In genomic region chr5:57724836-57725235, GRCh38 we compare ENCODE assay signal across 1 cellular context.
TF ChIP-seq lines count a peak whose summit lies in the region.

No MANE protein-coding gene starts in this region.

TF ChIP-seq in IMR-90, 13 proteins besides CTCF, POLR2A, EP300 and RAD21:
- no peak for TF ChIP-seq SMC3 (IDR thresholded peaks at IDR 0.05; ENCODE audit: low read depth, low read length)
- no peak for TF ChIP-seq FOS (IDR thresholded peaks at IDR 0.05; ENCODE audit: low read depth, low read length)
- TF ChIP-seq MXI1 (IDR thresholded peaks at IDR 0.05; ENCODE audit: borderline replicate concordance, low read depth, low read length), result no peak
- TF ChIP-seq, protein P1, sequence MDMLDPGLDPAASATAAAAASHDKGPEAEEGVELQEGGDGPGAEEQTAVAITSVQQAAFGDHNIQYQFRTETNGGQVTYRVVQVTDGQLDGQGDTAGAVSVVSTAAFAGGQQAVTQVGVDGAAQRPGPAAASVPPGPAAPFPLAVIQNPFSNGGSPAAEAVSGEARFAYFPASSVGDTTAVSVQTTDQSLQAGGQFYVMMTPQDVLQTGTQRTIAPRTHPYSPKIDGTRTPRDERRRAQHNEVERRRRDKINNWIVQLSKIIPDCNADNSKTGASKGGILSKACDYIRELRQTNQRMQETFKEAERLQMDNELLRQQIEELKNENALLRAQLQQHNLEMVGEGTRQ (IDR thresholded peaks at IDR 0.05; ENCODE audit: low read depth, low read length), result no peak
- no peak for TF ChIP-seq NFE2L2 (IDR thresholded peaks at IDR 0.05; ENCODE audit: low read depth, low read length)
- no peak for TF ChIP-seq CEBPB (IDR thresholded peaks at IDR 0.05; ENCODE audit: low read depth, low read length)
- no peak for TF ChIP-seq ELK1 (IDR thresholded peaks at IDR 0.05; ENCODE audit: borderline replicate concordance, low read depth, low read length)
